ENCODE assay signal across 9 cellular contexts in genomic region chr22:47091241-47091691, GRCh38.
DNase-seq lines count a peak whose midpoint lies in the region; ATAC-seq, FAIRE-seq and TF ChIP-seq lines count a peak whose summit lies in the region.
"Had no signal": no experiment of that assay in that cellular context is flagged by ENCODE, and none has a peak within 500 bp of the region (broad histone marks: within the 10 kb centered on the region; RNA-seq: fewer than 3 reads in every experiment).

No MANE protein-coding gene starts in this region.

- no peaks in the 10 kb centered on the region for H3K9me3 Mint-ChIP-seq in natural killer cell treated with Interleukin-12 subunit alpha and Interleukin-12 subunit beta and Interleukin-15 and Interleukin-18, amount 100 ng/mL, for 72 hours

- H3K27me3 ChIP-seq in endocrine pancreas (ENCODE audit: control insufficient read depth, insufficient read depth, low read length), result no peaks in the 10 kb centered on the region

- peak overlapping the region; percentile 71 for H3K4me3 Mint-ChIP-seq in natural killer cell treated with Interleukin-12 subunit alpha and Interleukin-12 subunit beta and Interleukin-15 and Interleukin-18, amount 100 ng/mL, for 72 hours

- H3K4me3 ChIP-seq in AG10803 (ENCODE audit: low read length), result peak overlapping the region; percentile 59
- peak overlapping the region; percentile 27 for H3K4me3 ChIP-seq in endocrine pancreas (ENCODE audit: control insufficient read depth, insufficient read depth, low read length)

- no peaks in the 10 kb centered on the region for H3K36me3 ChIP-seq in endocrine pancreas (ENCODE audit: control insufficient read depth, insufficient read depth, low read length)

- H3K4me1 ChIP-seq in endocrine pancreas (ENCODE audit: control insufficient read depth, insufficient read depth, low read length), result peaks cover 6% of the 10 kb centered on the region

- DNase-seq in AG10803 (ENCODE audit: low read depth) (no peak), HTR-8/SVneo (ENCODE audit: insufficient read length, low spot score) (no peak), RCC 7860 (ENCODE audit: low spot score) (no peak), 8988T (no peak)
- no peak for DNase-seq in natural killer cell treated with Interleukin-12 subunit alpha and Interleukin-12 subunit beta and Interleukin-15 and Interleukin-18, amount 100 ng/mL, for 72 hours (ENCODE audit: low spot score)
- no peak for DNase-seq in activated effector memory CD4-positive, alpha-beta T cell treated with anti-CD3 and anti-CD28 coated beads, Interleukin-2, amount 50 U/mL, for 16 hours

- H3K27me3 Mint-ChIP-seq in natural killer cell treated with Interleukin-12 subunit alpha and Interleukin-12 subunit beta and Interleukin-15 and Interleukin-18, amount 100 ng/mL, for 72 hours, result no peaks in the 10 kb centered on the region

- H3K36me3 Mint-ChIP-seq in natural killer cell treated with Interleukin-12 subunit alpha and Interleukin-12 subunit beta and Interleukin-15 and Interleukin-18, amount 100 ng/mL, for 72 hours, result no peaks in the 10 kb centered on the region

- FAIRE-seq in HTR-8/SVneo (lab: Jason Lieb, UNC), result peak; percentile 83
- FAIRE-seq in RCC 7860 (lab: Jason Lieb, UNC), result no peak

- no peaks in the 10 kb centered on the region for H3K9me3 ChIP-seq in endocrine pancreas (ENCODE audit: control insufficient read depth, low read length)

- H3K4me1 Mint-ChIP-seq in natural killer cell treated with Interleukin-12 subunit alpha and Interleukin-12 subunit beta and Interleukin-15 and Interleukin-18, amount 100 ng/mL, for 72 hours (ENCODE audit: low read depth in 2 of 2), result peaks cover 40 to 42% of the 10 kb centered on the region in 2 donors

- no peak for ATAC-seq in natural killer cell treated with Interleukin-12 subunit alpha and Interleukin-12 subunit beta and Interleukin-15 and Interleukin-18, amount 100 ng/mL, for 72 hours
- ATAC-seq in GM19455 (IDR thresholded peaks at IDR 0.05; ENCODE audit: unreplicated experiment), result no peak
- ATAC-seq: Right ventricle myocardium inferior had no signal

- peak overlapping the region; percentile 15 for H3K9ac ChIP-seq in endocrine pancreas (ENCODE audit: control insufficient read depth, insufficient read depth, low read length)

- peak overlapping the region in 1 of 2 donors; percentile 35 for H3K27ac Mint-ChIP-seq in natural killer cell treated with Interleukin-12 subunit alpha and Interleukin-12 subunit beta and Interleukin-15 and Interleukin-18, amount 100 ng/mL, for 72 hours

- no peak for TF ChIP-seq CTCF in AG10803 (conservative IDR thresholded peaks at IDR 0.05; ENCODE audit: low read length)
